Comparison of ENCODE assay signal across 10 cellular contexts in the genomic region with DNA sequence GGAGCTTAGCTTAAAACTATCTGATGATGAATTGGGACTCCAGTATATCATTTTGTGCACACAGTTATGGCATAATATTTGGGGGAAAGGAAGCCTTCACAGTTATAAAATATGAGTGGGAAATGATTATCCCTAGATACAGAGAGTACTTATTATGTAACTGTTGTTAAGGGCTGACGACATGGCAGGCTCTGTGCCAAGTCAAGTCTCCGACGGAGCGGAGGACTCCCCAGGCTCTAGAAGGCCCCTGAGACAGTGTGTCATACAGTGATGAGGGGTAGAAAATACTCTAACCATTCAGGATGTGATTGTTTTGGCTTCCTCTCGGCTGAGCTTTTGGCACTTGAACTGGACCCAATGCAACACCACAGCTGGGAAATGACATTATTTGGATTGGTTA.
A peak's percentile ranks its signal among the peaks of the same experiment; 100 is the strongest.
DNase-seq lines count a peak whose midpoint lies in the region; ATAC-seq and TF ChIP-seq lines count a peak whose summit lies in the region.
"Had no signal": no experiment of that assay in that cellular context is flagged by ENCODE, and none has a peak within 500 bp of the region (broad histone marks: within the 10 kb centered on the region; RNA-seq: fewer than 3 reads in every experiment).

No MANE protein-coding gene starts in this region.

- H3F3A ChIP-seq in GM23248 (ENCODE audit: insufficient read depth), result peaks cover 31% of the 10 kb centered on the region

- H3K27me3 ChIP-seq in GM23248 (replicated peaks; ENCODE audit: insufficient read depth) (no peaks in the 10 kb centered on the region), RWPE2 (ENCODE audit: insufficient read depth, poor library complexity, severe bottlenecking) (no peaks in the 10 kb centered on the region)

- H3K9ac ChIP-seq in GM23248, result peak overlapping the region; percentile 59

- no peaks in the 10 kb centered on the region for H3K36me3 Mint-ChIP-seq in nephron progenitor cell (ENCODE audit: low read depth)
- H3K36me3 Mint-ChIP-seq in activated naive CD8-positive, alpha-beta T cell treated with anti-CD3 and anti-CD28 coated beads, Interleukin-2, amount 50 U/mL, for 24 hours (ENCODE audit: low read depth), result no peaks in the 10 kb centered on the region

- peak; percentile 97 for DNase-seq in GM23248
- DNase-seq in RWPE2 (ENCODE audit: low spot score), result no peak
- peak; percentile 91 for DNase-seq in Right ventricle myocardium superior
- peak; percentile 96 for DNase-seq in skeletal muscle cell (ENCODE audit: low read depth)
- DNase-seq in ACHN, result no peak
- no peak for DNase-seq in nephron progenitor cell
- DNase-seq in activated naive CD8-positive, alpha-beta T cell treated with anti-CD3 and anti-CD28 coated beads, Interleukin-2, amount 50 U/mL, for 24 hours, result no peak
- DNase-seq: activated CD4-positive, alpha-beta memory T cell treated with anti-CD3 and anti-CD28 coated beads, Interleukin-2, amount 10 ng/mL, durations not matched to agents 7 days and 5 days; stimulated activated CD8-positive, alpha-beta memory T cell treated with anti-CD3 and anti-CD28 coated beads, Interleukin-4, amount 100 ng/mL, for 48 hours had no signal

- H3K9me3 ChIP-seq in GM23248 (ENCODE audit: low read depth), result no peaks in the 10 kb centered on the region
- no peaks in the 10 kb centered on the region for H3K9me3 ChIP-seq in RWPE2 (ENCODE audit: severe bottlenecking)

- peak; percentile 83 for ATAC-seq in RWPE2 (ENCODE audit: low read depth)
- ATAC-seq in Right ventricle myocardium superior (ENCODE audit: poor library complexity), result peak; percentile 90
- ATAC-seq in GM19328 (IDR thresholded peaks at IDR 0.05; ENCODE audit: unreplicated experiment), result no peak
- ATAC-seq in activated naive CD8-positive, alpha-beta T cell treated with anti-CD3 and anti-CD28 coated beads, Interleukin-2, amount 50 U/mL, for 24 hours, result no peak

- H3K9me2 ChIP-seq in GM23248 (ENCODE audit: insufficient read depth), result no peaks in the 10 kb centered on the region

- WGBS in GM23248 (ENCODE audit: low coverage in 1 of 2, low lambda C conversion rate in 2 of 2, missing lambda C conversion rate in 2 of 2), 2 experiments, result 0 to 6% methylated on average over 5 of the region's 5 CpGs

- H3K4me1 Mint-ChIP-seq in nephron progenitor cell, result peaks cover 33% of the 10 kb centered on the region
- H3K4me1 Mint-ChIP-seq in activated naive CD8-positive, alpha-beta T cell treated with anti-CD3 and anti-CD28 coated beads, Interleukin-2, amount 50 U/mL, for 24 hours, result no peaks in the 10 kb centered on the region
- H3K4me1 Mint-ChIP-seq: activated CD4-positive, alpha-beta memory T cell treated with anti-CD3 and anti-CD28 coated beads, Interleukin-2, amount 10 ng/mL, durations not matched to agents 7 days and 5 days had no signal

- H4K20me1 ChIP-seq in GM23248 (ENCODE audit: insufficient read depth), result no peaks in the 10 kb centered on the region

- peaks cover 10% of the 10 kb centered on the region for H3K9me3 Mint-ChIP-seq in nephron progenitor cell
- no peaks in the 10 kb centered on the region for H3K9me3 Mint-ChIP-seq in activated naive CD8-positive, alpha-beta T cell treated with anti-CD3 and anti-CD28 coated beads, Interleukin-2, amount 50 U/mL, for 24 hours
- H3K9me3 Mint-ChIP-seq: activated CD4-positive, alpha-beta memory T cell treated with anti-CD3 and anti-CD28 coated beads, Interleukin-2, amount 10 ng/mL, durations not matched to agents 7 days and 5 days had no signal

- in situ Hi-C loops in GM23248 (cut with MboI), result no loop called here
- in situ Hi-C loops in ACHN (cut with HindIII; ENCODE audit: low pct_ligation_motif_present, low pct_unique_long_range_greater_than_20kb, low sequenced_read_pairs), result no loop called here

- H3K4me3 Mint-ChIP-seq in nephron progenitor cell, result no peak overlapping the region
- H3K4me3 Mint-ChIP-seq in activated naive CD8-positive, alpha-beta T cell treated with anti-CD3 and anti-CD28 coated beads, Interleukin-2, amount 50 U/mL, for 24 hours, result no peak overlapping the region
- H3K4me3 Mint-ChIP-seq: activated CD4-positive, alpha-beta memory T cell treated with anti-CD3 and anti-CD28 coated beads, Interleukin-2, amount 10 ng/mL, durations not matched to agents 7 days and 5 days had no signal

- peaks cover 9% of the 10 kb centered on the region; the same call in 1 of the 2 replicates for H3K79me2 ChIP-seq in GM23248 (ENCODE audit: insufficient read depth)

- H3K4me1 ChIP-seq in GM23248 (ENCODE audit: insufficient read depth) (peaks cover 35% of the 10 kb centered on the region), RWPE2 (ENCODE audit: insufficient read depth, poor library complexity, severe bottlenecking) (peaks cover 8% of the 10 kb centered on the region)

- no peak for TF ChIP-seq CTCF in RWPE2 (IDR thresholded peaks at IDR 0.05; ENCODE audit: poor library complexity, severe bottlenecking)
- TF ChIP-seq CTCF in nephron progenitor cell (IDR thresholded peaks at IDR 0.05), result no peak

- H3K27ac Mint-ChIP-seq in nephron progenitor cell, result no peak overlapping the region
- H3K27ac Mint-ChIP-seq in activated naive CD8-positive, alpha-beta T cell treated with anti-CD3 and anti-CD28 coated beads, Interleukin-2, amount 50 U/mL, for 24 hours, result no peak overlapping the region
- H3K27ac Mint-ChIP-seq: activated CD4-positive, alpha-beta memory T cell treated with anti-CD3 and anti-CD28 coated beads, Interleukin-2, amount 10 ng/mL, durations not matched to agents 7 days and 5 days had no signal

- H3K4me3 ChIP-seq in GM23248 (0 out of 2 replicates have a peak overlapping the region, but pooled peaks have one; percentile 7), RWPE2 (ENCODE audit: severe bottlenecking) (no peak overlapping the region), skeletal muscle cell (ENCODE audit: low read depth, low read length) (no peak overlapping the region)

- H2AFZ ChIP-seq in GM23248, result no peak overlapping the region

- H3K27ac ChIP-seq in GM23248, result peak overlapping the region; percentile 89
- H3K27ac ChIP-seq in RWPE2 (ENCODE audit: poor library complexity, severe bottlenecking), result peak overlapping the region; percentile 44

- intact Hi-C loops in Right ventricle myocardium superior (cut with DNase I), result no loop called here

- peak overlapping the region; percentile 59 for H3K4me2 ChIP-seq in GM23248 (ENCODE audit: unreplicated experiment)

- no peaks in the 10 kb centered on the region for H3K27me3 Mint-ChIP-seq in nephron progenitor cell (ENCODE audit: low read depth, poor library complexity)
- H3K27me3 Mint-ChIP-seq in activated naive CD8-positive, alpha-beta T cell treated with anti-CD3 and anti-CD28 coated beads, Interleukin-2, amount 50 U/mL, for 24 hours, result peaks cover 2% of the 10 kb centered on the region
- H3K27me3 Mint-ChIP-seq: activated CD4-positive, alpha-beta memory T cell treated with anti-CD3 and anti-CD28 coated beads, Interleukin-2, amount 10 ng/mL, durations not matched to agents 7 days and 5 days had no signal

- no peaks in the 10 kb centered on the region for H3K36me3 ChIP-seq in GM23248 (ENCODE audit: low read depth)
- no peaks in the 10 kb centered on the region for H3K36me3 ChIP-seq in RWPE2 (ENCODE audit: low read depth)

Comparison
In these comparisons a context has a peak if more than half of its experiments do, and no peak if none do; other contexts are left out.
1. DNase-seq: peak in GM23248 (single experiment), Right ventricle myocardium superior (single experiment) and skeletal muscle cell (single experiment); none in RWPE2 (single experiment), ACHN (single experiment), nephron progenitor cell (single experiment) and activated naive CD8-positive, alpha-beta T cell treated with anti-CD3 and anti-CD28 coated beads, Interleukin-2, amount 50 U/mL, for 24 hours (single experiment).
2. ATAC-seq: peak in RWPE2 (single experiment) and Right ventricle myocardium superior (single experiment); none in GM19328 (single experiment) and activated naive CD8-positive, alpha-beta T cell treated with anti-CD3 and anti-CD28 coated beads, Interleukin-2, amount 50 U/mL, for 24 hours (single experiment).